23 cellular contexts compared by ENCODE assay signal in the genomic region with DNA sequence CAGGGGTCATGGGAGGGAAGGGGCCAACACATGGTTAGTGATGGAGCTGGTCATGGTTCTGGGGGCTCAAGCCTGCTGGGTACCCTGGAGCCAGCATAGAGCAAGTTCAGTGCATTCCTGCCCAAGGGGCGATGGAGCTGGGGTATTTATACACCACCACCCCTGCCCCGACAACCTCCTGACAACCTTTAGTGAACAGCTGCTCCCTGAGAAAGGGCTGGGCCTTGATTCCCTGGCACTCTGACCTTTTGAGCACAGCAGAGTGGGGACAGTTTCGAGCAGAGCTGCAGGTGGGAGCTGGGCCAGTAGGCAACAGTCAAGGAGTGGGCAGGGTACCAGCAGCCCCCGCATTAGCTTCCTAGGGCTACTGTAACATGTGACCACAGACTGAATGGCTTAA. TPM values are rescaled to one million over a fixed set of nuclear protein-coding genes. Genes with fewer than 3 reads are reported as not detected.
DNase-seq lines count a peak whose midpoint lies in the region; ATAC-seq, FAIRE-seq and TF ChIP-seq lines count a peak whose summit lies in the region.
"Had no signal": no experiment of that assay in that cellular context is flagged by ENCODE, and none has a peak within 500 bp of the region (broad histone marks: within the 10 kb centered on the region; RNA-seq: fewer than 3 reads in every experiment).

No MANE protein-coding gene starts in this region.

- TF ChIP-seq EP300 in GM12878 (IDR thresholded peaks at IDR 0.05; ENCODE audit: borderline replicate concordance in 1 of 2, control insufficient read depth in 1 of 2, low read depth in 2 of 2, low read length in 2 of 2): no peak

- H3K27me3 ChIP-seq in BE2C (0 out of 2 replicates have a peak, but pooled peaks cover 4% of the 10 kb centered on the region), GM12878 (replicated peaks in 1 of 2; ENCODE audit: control insufficient read depth in 2 of 2, insufficient read depth in 2 of 2, low read length in 1 of 2) (no peaks in the 10 kb centered on the region)
- H3K27me3 ChIP-seq: MG63, Peyer's patch, SJSA1 had no signal

- H3K4me1 ChIP-seq in BE2C (no peaks in the 10 kb centered on the region), GM12878 (ENCODE audit: control insufficient read depth, insufficient read depth, low read length) (peaks cover 17% of the 10 kb centered on the region)

- 71% methylated on average over 4 of the region's 4 CpGs for WGBS in GM12878 (ENCODE audit: insufficient coverage, insufficient replicate concordance, low lambda C conversion rate, missing lambda C conversion rate)

- ATAC-seq in GM12878: no peak
- ATAC-seq in GM19467 (IDR thresholded peaks at IDR 0.05; ENCODE audit: unreplicated experiment): no peak
- ATAC-seq: K562 had no signal

- H2AFZ ChIP-seq in GM12878 (ENCODE audit: control insufficient read depth, low read depth, low read length): no peak overlapping the region

- BruUV-seq in GM12878 (replicated peaks; lab: Mats Ljungman, UMichigan): no TSS peak

- intact Hi-C loops in GM12878 (cut with micrococcal nuclease; ENCODE audit: unreplicated experiment): no loop called here
- intact Hi-C loops in posterior vena cava (cut with DNase I): no loop called here

- no peak for TF ChIP-seq RAD21 in GM12878 (IDR thresholded peaks at IDR 0.05; ENCODE audit: insufficient read depth, low read depth, low read length)

- H3K27ac ChIP-seq in GM12878 (ENCODE audit: control insufficient read depth, insufficient read depth): no peak overlapping the region
- H3K27ac ChIP-seq: Peyer's patch, SJSA1 had no signal

- H4K20me1 ChIP-seq in GM12878 (ENCODE audit: control insufficient read depth, insufficient read depth): no peaks in the 10 kb centered on the region

- H3K36me3 ChIP-seq in BE2C (no peaks in the 10 kb centered on the region), GM12878 (ENCODE audit: control insufficient read depth in 2 of 2, insufficient read depth in 2 of 2, low read length in 1 of 2) (peaks cover 0 to 2% of the 10 kb centered on the region in 2 experiments; a peak in 1 of 4 replicates)
- H3K36me3 ChIP-seq: MG63, Peyer's patch, SJSA1 had no signal

- TF ChIP-seq POLR2A in GM19099 (IDR thresholded peaks at IDR 0.05; ENCODE audit: extremely low read depth, insufficient read length, low read depth): peak; percentile 15
- TF ChIP-seq POLR2A in GM12878 (IDR thresholded peaks at IDR 0.05; ENCODE audit: low read depth, low read length): no peak; the same call in 1 of the 2 replicates
- no peak for TF ChIP-seq POLR2A in GM12892 (IDR thresholded peaks at IDR 0.05; ENCODE audit: low read depth, low read length)
- TF ChIP-seq POLR2A in H54 (IDR thresholded peaks at IDR 0.05; ENCODE audit: low read depth, low read length): no peak

- no peaks in the 10 kb centered on the region for H3K9me3 ChIP-seq in BE2C
- no peaks in the 10 kb centered on the region for H3K9me3 ChIP-seq in GM12878 (replicated peaks; ENCODE audit: control insufficient read depth, insufficient read depth, low read length)
- H3K9me3 ChIP-seq: MG63, Peyer's patch, SJSA1 had no signal

- peak; percentile 1 for DNase-seq in BE2C
- DNase-seq in GM12878 (ENCODE audit: low read depth, low spot score): no peak
- DNase-seq in posterior vena cava (ENCODE audit: low spot score): peak; percentile 62
- no peak for DNase-seq in GM12892 (ENCODE audit: insufficient read length)
- DNase-seq in hippocampal formation (lab: John Stamatoyannopoulos, UW): no peak
- no peak for DNase-seq in H54 (ENCODE audit: insufficient read length, low spot score)
- DNase-seq: CD4-positive, alpha-beta memory T cell; DMS153; H7; MG63; NCI-H1048; NCI-H1436 treated with DMSO at 0.1 percent for 48 hours; NCI-H1930; NCI-H510A; NCI-H774 had no signal

- H3K4me3 ChIP-seq in BE2C (ENCODE audit: low read depth, low read length): no peak overlapping the region
- H3K4me3 ChIP-seq in GM12878: no peak overlapping the region
- H3K4me3 ChIP-seq: K562, MG63, Peyer's patch, SJSA1 had no signal

- POLR2A ChIA-PET in GM12878 (lab: Charles Lee): no interaction called here

- CTCF ChIA-PET in GM12878 (lab: Yijun Ruan, JAX): no interaction called here

- H3K79me2 ChIP-seq in GM12878 (ENCODE audit: control insufficient read depth, insufficient read depth, low read length): peaks cover 9% of the 10 kb centered on the region

- FAIRE-seq in GM12878 (lab: Jason Lieb, UNC) (no peak), GM12892 (lab: Jason Lieb, UNC) (no peak), H54 (lab: Jason Lieb, UNC) (no peak)
- FAIRE-seq: A204.1, K562 had no signal

- no peak for TF ChIP-seq CTCF in BE2C (IDR thresholded peaks at IDR 0.05; ENCODE audit: low read depth, low read length)
- TF ChIP-seq CTCF in GM12878 (IDR thresholded peaks at IDR 0.05 in 2 of 3, conservative IDR thresholded peaks at IDR 0.05 in 1 of 3; ENCODE audit: control insufficient read depth in 2 of 3, extremely low read depth in 1 of 3, insufficient read depth in 1 of 3, low read depth in 3 of 3, low read length in 3 of 3): no peak

- SMC1A ChIA-PET in GM12878 (lab: Charles Lee; ENCODE audit: uncharacterized antibody, unreplicated experiment): interaction anchor here (0.8 kb wide), 1 partner anchor 99 kb away, joined by 3 read pairs; no protein-coding TSS in a partner anchor

- in situ Hi-C loops in GM12878 (cut with MboI): no loop called here

- RAD21 ChIA-PET in GM12878 (lab: Charles Lee; ENCODE audit: unreplicated experiment): no interaction called here

- H3K4me2 ChIP-seq in GM12878 (ENCODE audit: control insufficient read depth, insufficient read depth): no peak overlapping the region

- H3K9ac ChIP-seq in GM12878 (ENCODE audit: control insufficient read depth, insufficient read depth, low read length): no peak overlapping the region

TF ChIP-seq in GM12878, 131 proteins besides CTCF, POLR2A, EP300 and RAD21:
- 0 out of 3 replicates have a peak, but pooled peaks of 1 of the 2 experiments have one; percentile 12 for TF ChIP-seq EGR1 (IDR thresholded peaks at IDR 0.05; ENCODE audit: borderline replicate concordance in 1 of 2, low read depth in 2 of 2, low read length in 2 of 2)
- TF ChIP-seq PML (IDR thresholded peaks at IDR 0.05; ENCODE audit: low read length): peak; percentile 65; the same call in 1 of the 2 replicates
- TF ChIP-seq POU2F2 (IDR thresholded peaks at IDR 0.05; ENCODE audit: borderline replicate concordance, low read depth, low read length): no peak
- TF ChIP-seq YBX1 (IDR thresholded peaks at IDR 0.05): no peak
- no peak for TF ChIP-seq RBBP5 (conservative IDR thresholded peaks at IDR 0.05)
- TF ChIP-seq JUNB (IDR thresholded peaks at IDR 0.05): no peak
- no peak for TF ChIP-seq HCFC1 (IDR thresholded peaks at IDR 0.05; ENCODE audit: low read length)
- TF ChIP-seq NFYA (IDR thresholded peaks at IDR 0.05; ENCODE audit: borderline replicate concordance, low read depth, low read length): no peak
- TF ChIP-seq RELA (IDR thresholded peaks at IDR 0.05; ENCODE audit: borderline replicate concordance, partially characterized antibody): no peak

RNA-seq across cellular contexts. Expression of a gene that starts 6.0 kb away (rescaled TPM):
- polyA plus RNA-seq in BE2C (2012; ENCODE audit: insufficient read depth, insufficient read length, low read depth): not detected
- total RNA-seq in GM12878 (2013; cell fraction: nucleolus; rRNA removed): 203 and 223 TPM in 2 replicates
- 71.9 and 78.3 TPM in 2 replicates for total RNA-seq in GM12878 (2014; rRNA removed)
- 42.7 and 43.6 TPM in 2 replicates for total RNA-seq in GM12878 (2014; rRNA removed; fragmentation: Illumina TruSeq; extraction: Trizol)
- 91.3 and 95.7 TPM in 2 replicates for total RNA-seq in GM12878 (2021)
- 40.8 TPM for polyA plus RNA-seq in GM12878 (2011; ENCODE audit: low read depth)
- 19.4 and 30.9 TPM in 2 replicates for polyA plus RNA-seq in GM12878 (2011; rRNA removed)
- polyA plus RNA-seq in GM12878 (2011; cell fraction: cytosol; rRNA removed): 31.6 and 40.7 TPM in 2 replicates
- polyA plus RNA-seq in GM12878 (2011; cell fraction: nucleus; rRNA removed): 149 and 198 TPM in 2 replicates
- polyA plus RNA-seq in GM12878 (2012): 62.9 and 70.4 TPM in 2 replicates
- polyA plus RNA-seq in GM12878 (2014; fragmentation: Illumina TruSeq; extraction: Trizol): 28.1 and 72.5 TPM in 2 replicates
- 10 to 100 TPM in 1 of 2 experiments, 1 to 10 TPM in 1; 6.3 to 11.7 TPM for polyA plus RNA-seq in GM12878 (2014; fragmentation: Nextera tagmentation; extraction: Ambion mirVana)
- 123 and 135 TPM in 2 replicates for polyA plus RNA-seq in GM12878 (2014; rRNA removed)
- polyA plus RNA-seq in GM12878 (2016; fragmentation: Nextera tagmentation; extraction: Ambion mirVana): 10 to 100 TPM; 72.0 to 81.2 TPM
- 31.7 and 36.9 TPM in 2 replicates for polyA minus RNA-seq in GM12878 (2011; rRNA and poly(A)+ RNA removed)
- 3.2 and 4.6 TPM in 2 replicates for polyA minus RNA-seq in GM12878 (2011; cell fraction: cytosol; rRNA and poly(A)+ RNA removed)
- 38.0 and 51.1 TPM in 2 replicates for polyA minus RNA-seq in GM12878 (2011; cell fraction: nucleus; rRNA and poly(A)+ RNA removed)
- total RNA-seq in posterior vena cava: 10 to 100 TPM in 1 of 2 donors, 1 to 10 TPM in 1; 9.8 to 14.7 TPM
- 44.4 TPM for polyA plus RNA-seq in GM12892 (2012; ENCODE audit: missing spikeins)
- total RNA-seq: G401, LHCN-M2, SJSA1 had no signal
- polyA plus RNA-seq: K562 had no signal

Comparison
In these comparisons a context has a peak if more than half of its experiments do, and no peak if none do; other contexts are left out.
1. DNase-seq: peak in BE2C (single experiment) and posterior vena cava (single experiment); none in GM12878 (single experiment), GM12892 (single experiment), hippocampal formation (0 of 2) and H54 (single experiment).